ENCODE assay signal across 1 cellular context in the genomic region with DNA sequence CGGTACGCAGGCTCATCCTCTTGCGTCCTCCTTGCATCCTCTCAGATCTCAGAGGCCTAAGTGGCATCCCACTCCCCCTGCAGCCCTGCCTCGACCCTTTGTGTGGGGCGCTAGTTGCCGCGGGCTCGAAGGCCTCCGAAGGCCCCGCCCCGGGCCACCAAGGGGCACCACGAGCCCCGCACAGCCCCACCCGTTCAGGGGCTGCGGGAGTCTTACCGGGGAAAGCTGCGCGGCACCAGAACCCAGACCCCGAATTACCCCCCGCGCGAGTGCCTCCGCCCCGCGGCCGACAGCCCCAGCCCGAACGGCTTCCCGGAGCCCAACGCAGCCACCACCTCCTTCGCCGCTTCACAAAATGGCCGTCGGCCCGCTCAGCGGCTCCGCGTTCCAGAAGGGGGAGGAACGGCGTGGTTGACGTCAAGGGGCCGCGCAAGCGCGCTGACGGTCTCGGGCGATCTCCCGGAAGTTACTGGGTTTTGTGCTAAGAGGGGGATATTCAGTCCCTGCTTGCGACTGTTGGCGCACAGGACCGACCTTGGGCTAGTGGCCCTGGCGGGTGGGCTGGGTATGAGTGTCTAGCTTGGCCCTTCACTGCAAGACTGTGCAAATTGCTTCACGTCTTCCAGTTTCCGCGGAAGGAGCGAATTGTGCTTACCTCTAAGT.
A peak's percentile ranks its signal among the peaks of the same experiment; 100 is the strongest.
TF ChIP-seq lines count a peak whose summit lies in the region.

A gene (minus strand): TSS at position 357 of the 663 bp plus-strand sequence. CDS start 31,977 bp downstream, outside the sequence.
A gene with protein sequence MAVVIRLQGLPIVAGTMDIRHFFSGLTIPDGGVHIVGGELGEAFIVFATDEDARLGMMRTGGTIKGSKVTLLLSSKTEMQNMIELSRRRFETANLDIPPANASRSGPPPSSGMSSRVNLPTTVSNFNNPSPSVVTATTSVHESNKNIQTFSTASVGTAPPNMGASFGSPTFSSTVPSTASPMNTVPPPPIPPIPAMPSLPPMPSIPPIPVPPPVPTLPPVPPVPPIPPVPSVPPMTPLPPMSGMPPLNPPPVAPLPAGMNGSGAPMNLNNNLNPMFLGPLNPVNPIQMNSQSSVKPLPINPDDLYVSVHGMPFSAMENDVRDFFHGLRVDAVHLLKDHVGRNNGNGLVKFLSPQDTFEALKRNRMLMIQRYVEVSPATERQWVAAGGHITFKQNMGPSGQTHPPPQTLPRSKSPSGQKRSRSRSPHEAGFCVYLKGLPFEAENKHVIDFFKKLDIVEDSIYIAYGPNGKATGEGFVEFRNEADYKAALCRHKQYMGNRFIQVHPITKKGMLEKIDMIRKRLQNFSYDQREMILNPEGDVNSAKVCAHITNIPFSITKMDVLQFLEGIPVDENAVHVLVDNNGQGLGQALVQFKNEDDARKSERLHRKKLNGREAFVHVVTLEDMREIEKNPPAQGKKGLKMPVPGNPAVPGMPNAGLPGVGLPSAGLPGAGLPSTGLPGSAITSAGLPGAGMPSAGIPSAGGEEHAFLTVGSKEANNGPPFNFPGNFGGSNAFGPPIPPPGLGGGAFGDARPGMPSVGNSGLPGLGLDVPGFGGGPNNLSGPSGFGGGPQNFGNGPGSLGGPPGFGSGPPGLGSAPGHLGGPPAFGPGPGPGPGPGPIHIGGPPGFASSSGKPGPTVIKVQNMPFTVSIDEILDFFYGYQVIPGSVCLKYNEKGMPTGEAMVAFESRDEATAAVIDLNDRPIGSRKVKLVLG (minus strand): TSS at position 357 of the 663 bp plus-strand sequence. CDS start 9,578 bp downstream, outside the sequence.

TF ChIP-seq in GM12878, 131 proteins besides CTCF, POLR2A, EP300 and RAD21 (continued from another document and continues in another):
- TF ChIP-seq FOS (IDR thresholded peaks at IDR 0.05; ENCODE audit: borderline replicate concordance, extremely low read depth, insufficient read length) (no peak), NRF1 (conservative IDR thresholded peaks at IDR 0.05; ENCODE audit: low read depth, low read length) (peak; percentile 88), NFYA (IDR thresholded peaks at IDR 0.05; ENCODE audit: borderline replicate concordance, low read depth, low read length) (no peak), NR2F1 (conservative IDR thresholded peaks at IDR 0.05) (peak; percentile 85), ZBED1 (IDR thresholded peaks at IDR 0.05; ENCODE audit: borderline replicate concordance) (0 out of 2 replicates have a peak, but pooled peaks have one; percentile 33), JUNB (IDR thresholded peaks at IDR 0.05) (no peak), CBX5 (IDR thresholded peaks at IDR 0.05; ENCODE audit: low read depth) (0 out of 2 replicates have a peak, but pooled peaks have one; percentile 17), IKZF1 (conservative IDR thresholded peaks at IDR 0.05) (peak; percentile 69), NR2C1 (IDR thresholded peaks at IDR 0.05) (no peak), STAT3 (IDR thresholded peaks at IDR 0.05; ENCODE audit: low read depth, low read length) (no peak), CREM (IDR thresholded peaks at IDR 0.05; ENCODE audit: low read depth) (peak; percentile 89), CBX3 (IDR thresholded peaks at IDR 0.05; ENCODE audit: borderline replicate concordance, low read depth) (no peak), MXI1 (IDR thresholded peaks at IDR 0.05; ENCODE audit: low read depth, low read length) (peak; percentile 86), RELA (IDR thresholded peaks at IDR 0.05; ENCODE audit: borderline replicate concordance, partially characterized antibody) (no peak), ZNF217 (IDR thresholded peaks at IDR 0.05) (no peak), IRF4 (IDR thresholded peaks at IDR 0.05; ENCODE audit: low read depth, low read length) (no peak), ZZZ3 (IDR thresholded peaks at IDR 0.05; ENCODE audit: control insufficient read depth, insufficient read length, low read depth) (no peak), PAX5 (IDR thresholded peaks at IDR 0.05; ENCODE audit: borderline replicate concordance, low read depth, low read length) (0 out of 2 replicates have a peak, but pooled peaks have one; percentile 7), MTA2 (IDR thresholded peaks at IDR 0.05; ENCODE audit: low read depth) (no peak), SREBF1 (IDR thresholded peaks at IDR 0.05; ENCODE audit: low read length) (peak; percentile 54), RCOR1 (conservative IDR thresholded peaks at IDR 0.05; ENCODE audit: low read depth, low read length) (no peak), CHD2 (IDR thresholded peaks at IDR 0.05; ENCODE audit: borderline replicate concordance, low read depth, low read length) (peak; percentile 51; the same call in 1 of the 2 replicates), CEBPB (IDR thresholded peaks at IDR 0.05; ENCODE audit: borderline replicate concordance in 1 of 2, low read depth in 2 of 2, low read length in 2 of 2) (no peak), ZNF384 (IDR thresholded peaks at IDR 0.05; ENCODE audit: borderline replicate concordance, low read depth, low read length) (no peak), BMI1 (IDR thresholded peaks at IDR 0.05; ENCODE audit: borderline replicate concordance) (no peak), MEF2A (IDR thresholded peaks at IDR 0.05; ENCODE audit: insufficient read depth, low read depth, low read length) (no peak), SPI1 (IDR thresholded peaks at IDR 0.05; ENCODE audit: borderline replicate concordance, insufficient read depth, low read depth, low read length) (peak; percentile 31; the same call in 1 of the 2 replicates), SMC3 (IDR thresholded peaks at IDR 0.05; ENCODE audit: borderline replicate concordance, low read length) (no peak), TCF12 (IDR thresholded peaks at IDR 0.05; ENCODE audit: low read depth, low read length) (no peak; the same call in 1 of the 2 replicates)
- TF ChIP-seq, protein P1, sequence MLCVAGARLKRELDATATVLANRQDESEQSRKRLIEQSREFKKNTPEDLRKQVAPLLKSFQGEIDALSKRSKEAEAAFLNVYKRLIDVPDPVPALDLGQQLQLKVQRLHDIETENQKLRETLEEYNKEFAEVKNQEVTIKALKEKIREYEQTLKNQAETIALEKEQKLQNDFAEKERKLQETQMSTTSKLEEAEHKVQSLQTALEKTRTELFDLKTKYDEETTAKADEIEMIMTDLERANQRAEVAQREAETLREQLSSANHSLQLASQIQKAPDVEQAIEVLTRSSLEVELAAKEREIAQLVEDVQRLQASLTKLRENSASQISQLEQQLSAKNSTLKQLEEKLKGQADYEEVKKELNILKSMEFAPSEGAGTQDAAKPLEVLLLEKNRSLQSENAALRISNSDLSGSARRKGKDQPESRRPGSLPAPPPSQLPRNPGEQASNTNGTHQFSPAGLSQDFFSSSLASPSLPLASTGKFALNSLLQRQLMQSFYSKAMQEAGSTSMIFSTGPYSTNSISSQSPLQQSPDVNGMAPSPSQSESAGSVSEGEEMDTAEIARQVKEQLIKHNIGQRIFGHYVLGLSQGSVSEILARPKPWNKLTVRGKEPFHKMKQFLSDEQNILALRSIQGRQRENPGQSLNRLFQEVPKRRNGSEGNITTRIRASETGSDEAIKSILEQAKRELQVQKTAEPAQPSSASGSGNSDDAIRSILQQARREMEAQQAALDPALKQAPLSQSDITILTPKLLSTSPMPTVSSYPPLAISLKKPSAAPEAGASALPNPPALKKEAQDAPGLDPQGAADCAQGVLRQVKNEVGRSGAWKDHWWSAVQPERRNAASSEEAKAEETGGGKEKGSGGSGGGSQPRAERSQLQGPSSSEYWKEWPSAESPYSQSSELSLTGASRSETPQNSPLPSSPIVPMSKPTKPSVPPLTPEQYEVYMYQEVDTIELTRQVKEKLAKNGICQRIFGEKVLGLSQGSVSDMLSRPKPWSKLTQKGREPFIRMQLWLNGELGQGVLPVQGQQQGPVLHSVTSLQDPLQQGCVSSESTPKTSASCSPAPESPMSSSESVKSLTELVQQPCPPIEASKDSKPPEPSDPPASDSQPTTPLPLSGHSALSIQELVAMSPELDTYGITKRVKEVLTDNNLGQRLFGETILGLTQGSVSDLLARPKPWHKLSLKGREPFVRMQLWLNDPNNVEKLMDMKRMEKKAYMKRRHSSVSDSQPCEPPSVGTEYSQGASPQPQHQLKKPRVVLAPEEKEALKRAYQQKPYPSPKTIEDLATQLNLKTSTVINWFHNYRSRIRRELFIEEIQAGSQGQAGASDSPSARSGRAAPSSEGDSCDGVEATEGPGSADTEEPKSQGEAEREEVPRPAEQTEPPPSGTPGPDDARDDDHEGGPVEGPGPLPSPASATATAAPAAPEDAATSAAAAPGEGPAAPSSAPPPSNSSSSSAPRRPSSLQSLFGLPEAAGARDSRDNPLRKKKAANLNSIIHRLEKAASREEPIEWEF (IDR thresholded peaks at IDR 0.05; ENCODE audit: insufficient replicate concordance, low read depth, low read length), result no peak
- TF ChIP-seq, protein P2, sequence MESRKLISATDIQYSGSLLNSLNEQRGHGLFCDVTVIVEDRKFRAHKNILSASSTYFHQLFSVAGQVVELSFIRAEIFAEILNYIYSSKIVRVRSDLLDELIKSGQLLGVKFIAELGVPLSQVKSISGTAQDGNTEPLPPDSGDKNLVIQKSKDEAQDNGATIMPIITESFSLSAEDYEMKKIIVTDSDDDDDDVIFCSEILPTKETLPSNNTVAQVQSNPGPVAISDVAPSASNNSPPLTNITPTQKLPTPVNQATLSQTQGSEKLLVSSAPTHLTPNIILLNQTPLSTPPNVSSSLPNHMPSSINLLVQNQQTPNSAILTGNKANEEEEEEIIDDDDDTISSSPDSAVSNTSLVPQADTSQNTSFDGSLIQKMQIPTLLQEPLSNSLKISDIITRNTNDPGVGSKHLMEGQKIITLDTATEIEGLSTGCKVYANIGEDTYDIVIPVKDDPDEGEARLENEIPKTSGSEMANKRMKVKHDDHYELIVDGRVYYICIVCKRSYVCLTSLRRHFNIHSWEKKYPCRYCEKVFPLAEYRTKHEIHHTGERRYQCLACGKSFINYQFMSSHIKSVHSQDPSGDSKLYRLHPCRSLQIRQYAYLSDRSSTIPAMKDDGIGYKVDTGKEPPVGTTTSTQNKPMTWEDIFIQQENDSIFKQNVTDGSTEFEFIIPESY (IDR thresholded peaks at IDR 0.05), result no peak
- TF ChIP-seq, protein P3, sequence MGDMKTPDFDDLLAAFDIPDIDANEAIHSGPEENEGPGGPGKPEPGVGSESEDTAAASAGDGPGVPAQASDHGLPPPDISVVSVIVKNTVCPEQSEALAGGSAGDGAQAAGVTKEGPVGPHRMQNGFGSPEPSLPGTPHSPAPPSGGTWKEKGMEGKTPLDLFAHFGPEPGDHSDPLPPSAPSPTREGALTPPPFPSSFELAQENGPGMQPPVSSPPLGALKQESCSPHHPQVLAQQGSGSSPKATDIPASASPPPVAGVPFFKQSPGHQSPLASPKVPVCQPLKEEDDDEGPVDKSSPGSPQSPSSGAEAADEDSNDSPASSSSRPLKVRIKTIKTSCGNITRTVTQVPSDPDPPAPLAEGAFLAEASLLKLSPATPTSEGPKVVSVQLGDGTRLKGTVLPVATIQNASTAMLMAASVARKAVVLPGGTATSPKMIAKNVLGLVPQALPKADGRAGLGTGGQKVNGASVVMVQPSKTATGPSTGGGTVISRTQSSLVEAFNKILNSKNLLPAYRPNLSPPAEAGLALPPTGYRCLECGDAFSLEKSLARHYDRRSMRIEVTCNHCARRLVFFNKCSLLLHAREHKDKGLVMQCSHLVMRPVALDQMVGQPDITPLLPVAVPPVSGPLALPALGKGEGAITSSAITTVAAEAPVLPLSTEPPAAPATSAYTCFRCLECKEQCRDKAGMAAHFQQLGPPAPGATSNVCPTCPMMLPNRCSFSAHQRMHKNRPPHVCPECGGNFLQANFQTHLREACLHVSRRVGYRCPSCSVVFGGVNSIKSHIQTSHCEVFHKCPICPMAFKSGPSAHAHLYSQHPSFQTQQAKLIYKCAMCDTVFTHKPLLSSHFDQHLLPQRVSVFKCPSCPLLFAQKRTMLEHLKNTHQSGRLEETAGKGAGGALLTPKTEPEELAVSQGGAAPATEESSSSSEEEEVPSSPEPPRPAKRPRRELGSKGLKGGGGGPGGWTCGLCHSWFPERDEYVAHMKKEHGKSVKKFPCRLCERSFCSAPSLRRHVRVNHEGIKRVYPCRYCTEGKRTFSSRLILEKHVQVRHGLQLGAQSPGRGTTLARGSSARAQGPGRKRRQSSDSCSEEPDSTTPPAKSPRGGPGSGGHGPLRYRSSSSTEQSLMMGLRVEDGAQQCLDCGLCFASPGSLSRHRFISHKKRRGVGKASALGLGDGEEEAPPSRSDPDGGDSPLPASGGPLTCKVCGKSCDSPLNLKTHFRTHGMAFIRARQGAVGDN (IDR thresholded peaks at IDR 0.05), result peak; percentile 94
- TF ChIP-seq, protein P4, sequence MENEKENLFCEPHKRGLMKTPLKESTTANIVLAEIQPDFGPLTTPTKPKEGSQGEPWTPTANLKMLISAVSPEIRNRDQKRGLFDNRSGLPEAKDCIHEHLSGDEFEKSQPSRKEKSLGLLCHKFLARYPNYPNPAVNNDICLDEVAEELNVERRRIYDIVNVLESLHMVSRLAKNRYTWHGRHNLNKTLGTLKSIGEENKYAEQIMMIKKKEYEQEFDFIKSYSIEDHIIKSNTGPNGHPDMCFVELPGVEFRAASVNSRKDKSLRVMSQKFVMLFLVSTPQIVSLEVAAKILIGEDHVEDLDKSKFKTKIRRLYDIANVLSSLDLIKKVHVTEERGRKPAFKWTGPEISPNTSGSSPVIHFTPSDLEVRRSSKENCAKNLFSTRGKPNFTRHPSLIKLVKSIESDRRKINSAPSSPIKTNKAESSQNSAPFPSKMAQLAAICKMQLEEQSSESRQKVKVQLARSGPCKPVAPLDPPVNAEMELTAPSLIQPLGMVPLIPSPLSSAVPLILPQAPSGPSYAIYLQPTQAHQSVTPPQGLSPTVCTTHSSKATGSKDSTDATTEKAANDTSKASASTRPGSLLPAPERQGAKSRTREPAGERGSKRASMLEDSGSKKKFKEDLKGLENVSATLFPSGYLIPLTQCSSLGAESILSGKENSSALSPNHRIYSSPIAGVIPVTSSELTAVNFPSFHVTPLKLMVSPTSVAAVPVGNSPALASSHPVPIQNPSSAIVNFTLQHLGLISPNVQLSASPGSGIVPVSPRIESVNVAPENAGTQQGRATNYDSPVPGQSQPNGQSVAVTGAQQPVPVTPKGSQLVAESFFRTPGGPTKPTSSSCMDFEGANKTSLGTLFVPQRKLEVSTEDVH (IDR thresholded peaks at IDR 0.05; ENCODE audit: low read depth, partially characterized antibody), result no peak
- TF ChIP-seq, protein P5, sequence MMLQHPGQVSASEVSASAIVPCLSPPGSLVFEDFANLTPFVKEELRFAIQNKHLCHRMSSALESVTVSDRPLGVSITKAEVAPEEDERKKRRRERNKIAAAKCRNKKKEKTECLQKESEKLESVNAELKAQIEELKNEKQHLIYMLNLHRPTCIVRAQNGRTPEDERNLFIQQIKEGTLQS (IDR thresholded peaks at IDR 0.05; ENCODE audit: borderline replicate concordance, extremely low read depth, low read depth, low read length), result no peak
- TF ChIP-seq, protein P6, sequence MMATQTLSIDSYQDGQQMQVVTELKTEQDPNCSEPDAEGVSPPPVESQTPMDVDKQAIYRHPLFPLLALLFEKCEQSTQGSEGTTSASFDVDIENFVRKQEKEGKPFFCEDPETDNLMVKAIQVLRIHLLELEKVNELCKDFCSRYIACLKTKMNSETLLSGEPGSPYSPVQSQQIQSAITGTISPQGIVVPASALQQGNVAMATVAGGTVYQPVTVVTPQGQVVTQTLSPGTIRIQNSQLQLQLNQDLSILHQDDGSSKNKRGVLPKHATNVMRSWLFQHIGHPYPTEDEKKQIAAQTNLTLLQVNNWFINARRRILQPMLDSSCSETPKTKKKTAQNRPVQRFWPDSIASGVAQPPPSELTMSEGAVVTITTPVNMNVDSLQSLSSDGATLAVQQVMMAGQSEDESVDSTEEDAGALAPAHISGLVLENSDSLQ (IDR thresholded peaks at IDR 0.05), result no peak
